ENCODE assay signal across 12 cellular contexts in the genomic region with DNA sequence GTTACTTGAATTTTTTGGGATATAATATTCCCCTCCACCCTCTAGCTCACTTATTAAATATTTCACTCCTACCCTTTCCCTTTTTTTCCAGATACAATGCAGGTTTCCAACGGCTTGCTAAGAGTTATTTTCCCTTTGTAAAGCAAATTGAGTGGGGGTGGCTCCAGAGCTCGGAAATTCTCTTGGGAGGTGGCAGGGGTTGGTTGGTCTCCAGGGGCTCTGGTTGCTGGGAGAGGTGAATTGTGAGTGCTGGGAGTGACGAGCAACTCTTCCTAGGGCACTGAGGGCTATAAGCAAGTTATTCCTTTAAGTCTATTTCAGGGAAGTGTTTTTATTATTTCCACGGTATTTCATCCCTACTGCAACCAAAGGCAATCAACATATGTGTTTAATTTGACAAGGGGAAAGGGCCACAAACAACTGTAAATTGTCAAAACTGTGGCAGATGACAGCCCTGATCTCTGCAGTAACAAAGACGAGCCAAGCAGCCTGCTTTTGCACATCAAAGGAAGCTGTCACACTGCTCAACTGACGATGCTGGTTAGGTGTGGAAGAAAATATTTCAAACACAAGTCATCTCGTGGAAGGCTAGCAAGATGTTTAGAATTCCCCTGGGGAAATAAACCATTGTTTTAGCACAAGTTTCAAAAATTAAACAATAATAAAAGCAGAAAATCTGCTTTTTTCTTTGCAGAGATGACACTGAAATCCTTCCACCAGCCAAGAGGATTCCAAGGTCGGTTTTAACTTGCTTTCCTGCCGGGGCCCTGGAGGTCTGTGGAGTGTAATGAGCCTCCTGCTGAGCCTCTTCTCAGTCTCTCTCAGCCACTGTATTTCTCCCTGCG. TPM values are rescaled to one million over a fixed set of nuclear protein-coding genes. Genes with fewer than 3 reads are reported as not detected.
DNase-seq lines count a peak whose midpoint lies in the region; ATAC-seq, FAIRE-seq and TF ChIP-seq lines count a peak whose summit lies in the region.
"Had no signal": no experiment of that assay in that cellular context is flagged by ENCODE, and none has a peak within 500 bp of the region (broad histone marks: within the 10 kb centered on the region; RNA-seq: fewer than 3 reads in every experiment).

No MANE protein-coding gene starts in this region.

- H3K18ac ChIP-seq in mesenchymal stem cell (ENCODE audit: low read depth in 1 of 2, low read length in 2 of 2) = no peak overlapping the region

- TF ChIP-seq RAD21 in K562 (CRISPR knock-in tag; conservative IDR thresholded peaks at IDR 0.05 in 1 of 2, IDR thresholded peaks at IDR 0.05 in 1 of 2) = no peak

- H2BK12ac ChIP-seq in mesenchymal stem cell (ENCODE audit: low read length in 2 of 2) = no peak overlapping the region

- no peak for TF ChIP-seq EP300 in K562 (IDR thresholded peaks at IDR 0.05; ENCODE audit: low read length)

- H3K27ac ChIP-seq in BLaER1 = no peak overlapping the region
- peak overlapping the region; percentile 1 for H3K27ac ChIP-seq in KOPT-K1 (ENCODE audit: low read depth, low read length, poor library complexity, severe bottlenecking)
- no peak overlapping the region for H3K27ac ChIP-seq in K562 (ENCODE audit: extremely low read depth, low read depth, low read length)
- peak overlapping the region; percentile 13 for H3K27ac ChIP-seq in mesenchymal stem cell (ENCODE audit: low read length, poor library complexity, severe bottlenecking)
- H3K27ac ChIP-seq: tibial nerve had no signal

- no peak overlapping the region for H3K23ac ChIP-seq in mesenchymal stem cell (ENCODE audit: low read length in 2 of 2)

- H3K4me2 ChIP-seq in BLaER1 (peak overlapping the region; percentile 35), K562 (ENCODE audit: insufficient read depth, low read length) (no peak overlapping the region), mesenchymal stem cell (ENCODE audit: low read length, poor library complexity, severe bottlenecking) (peak overlapping the region; percentile 2)

- H3K27me3 ChIP-seq in BLaER1 = no peaks in the 10 kb centered on the region
- peaks cover 0 to 6% of the 10 kb centered on the region in 2 experiments; a peak in 1 of 5 replicates for H3K27me3 ChIP-seq in K562 (ENCODE audit: control insufficient read depth in 2 of 2, insufficient read depth in 2 of 2, low read length in 2 of 2)
- H3K27me3 ChIP-seq in mesenchymal stem cell (ENCODE audit: control insufficient read depth in 1 of 2, insufficient read depth in 1 of 2, low read length in 2 of 2) = no peaks in the 10 kb centered on the region
- H3K27me3 ChIP-seq: tibial nerve had no signal

- CTCF ChIA-PET in K562 (lab: Yijun Ruan, JAX; ENCODE audit: low intra/inter-chr PET ratio) = no interaction called here

- ATAC-seq in K562 = peak; percentile 57; the same call in 2 of the 3 replicates
- ATAC-seq in GM18868 (IDR thresholded peaks at IDR 0.05; ENCODE audit: unreplicated experiment) = no peak
- no peak for ATAC-seq in HG03439 (IDR thresholded peaks at IDR 0.05; ENCODE audit: unreplicated experiment)
- ATAC-seq in HG02840 (IDR thresholded peaks at IDR 0.05; ENCODE audit: low FRiP score, unreplicated experiment) = no peak
- ATAC-seq in Right ventricle myocardium inferior = no peak

- no peaks in the 10 kb centered on the region for H3K79me2 ChIP-seq in K562 (ENCODE audit: control insufficient read depth, insufficient read depth, low read length)

- POLR2A ChIA-PET in K562 (lab: Yijun Ruan, JAX) = no interaction called here

- H2BK15ac ChIP-seq in mesenchymal stem cell (ENCODE audit: low read depth, poor library complexity, severe bottlenecking) = peak overlapping the region; percentile 67

- no peak overlapping the region for H4K91ac ChIP-seq in mesenchymal stem cell (ENCODE audit: low read length)

- TF ChIP-seq POLR2A in K562 (conservative IDR thresholded peaks at IDR 0.05) = no peak

- TF ChIP-seq CTCF in K562 (IDR thresholded peaks at IDR 0.05 in 2 of 3, conservative IDR thresholded peaks at IDR 0.05 in 1 of 3; ENCODE audit: insufficient read depth in 2 of 3, low read depth in 1 of 3, low read length in 3 of 3) = no peak

- peak overlapping the region; percentile 18; the same call in 1 of the 2 replicates for H2AFZ ChIP-seq in K562 (ENCODE audit: low read depth, low read length)
- no peak overlapping the region for H2AFZ ChIP-seq in mesenchymal stem cell (ENCODE audit: low read depth, low read length)

- no peaks in the 10 kb centered on the region for H4K20me1 ChIP-seq in BLaER1
- H4K20me1 ChIP-seq in K562 (replicated peaks; ENCODE audit: control insufficient read depth, insufficient read depth, low read length) = no peaks in the 10 kb centered on the region

- no peak overlapping the region for H3K14ac ChIP-seq in mesenchymal stem cell (ENCODE audit: low read length in 2 of 2)

- BruUV-seq in K562 (replicated peaks; lab: Mats Ljungman, UMichigan) = no TSS peak

- no peaks in the 10 kb centered on the region for H3K9me1 ChIP-seq in K562 (ENCODE audit: control insufficient read depth, insufficient read depth, low read length)

- no peak overlapping the region for H4K8ac ChIP-seq in mesenchymal stem cell (ENCODE audit: low read length)

- DNase-seq in K562 (ENCODE audit: extremely low read depth in 1 of 4, low spot score in 3 of 4) (no peak), mesenchymal stem cell (peak; percentile 22), Right ventricle myocardium inferior (ENCODE audit: missing footprints) (no peak)
- DNase-seq: effector CD8-positive, alpha-beta T cell; NCI-H1092 treated with DMSO at 0.1 percent for 48 hours; stimulated activated CD4-positive, alpha-beta T cell treated with anti-CD3 and anti-CD28 coated beads, Interleukin-1b, Interleukin-23, amount 100 ng/mL, for 48 hours had no signal

- H3K9me3 ChIP-seq in BLaER1 (no peaks in the 10 kb centered on the region), KOPT-K1 (ENCODE audit: insufficient read depth, low read length, poor library complexity, severe bottlenecking) (no peaks in the 10 kb centered on the region), K562 (replicated peaks; ENCODE audit: control insufficient read depth, insufficient read depth, low read depth, low read length) (no peaks in the 10 kb centered on the region), mesenchymal stem cell (ENCODE audit: control insufficient read depth, low read length) (no peaks in the 10 kb centered on the region)
- H3K9me3 ChIP-seq: tibial nerve had no signal

- no peak overlapping the region for H3K9ac ChIP-seq in BLaER1
- no peak overlapping the region for H3K9ac ChIP-seq in K562 (ENCODE audit: insufficient read depth in 1 of 2, low read depth in 2 of 2, low read length in 2 of 2)
- H3K9ac ChIP-seq in mesenchymal stem cell (ENCODE audit: low read length) = no peak overlapping the region

- no peaks in the 10 kb centered on the region for H3K79me1 ChIP-seq in mesenchymal stem cell (replicated peaks; ENCODE audit: low read length, poor library complexity, severe bottlenecking)

- H3K36me3 ChIP-seq in BLaER1 = no peaks in the 10 kb centered on the region
- no peaks in the 10 kb centered on the region for H3K36me3 ChIP-seq in KOPT-K1 (ENCODE audit: insufficient read depth, low read length)
- H3K36me3 ChIP-seq in K562 (ENCODE audit: control insufficient read depth, insufficient read depth, low read length) = no peaks in the 10 kb centered on the region
- H3K36me3 ChIP-seq in mesenchymal stem cell (ENCODE audit: control insufficient read depth in 1 of 2, insufficient read depth in 2 of 2, low read depth in 1 of 2, low read length in 2 of 2) = no peaks in the 10 kb centered on the region
- H3K36me3 ChIP-seq: tibial nerve had no signal

- peaks cover 21% of the 10 kb centered on the region for H3K4me1 ChIP-seq in BLaER1
- no peaks in the 10 kb centered on the region; a peak in 1 of 5 replicates for H3K4me1 ChIP-seq in K562 (replicated peaks in 1 of 2; ENCODE audit: control insufficient read depth in 2 of 2, insufficient read depth in 2 of 2, low read length in 2 of 2)
- H3K4me1 ChIP-seq in mesenchymal stem cell (ENCODE audit: control insufficient read depth, insufficient read depth, low read depth, low read length) = peaks cover 2% of the 10 kb centered on the region
- H3K4me1 ChIP-seq: tibial nerve had no signal

- intact Hi-C loops in K562 (cut with micrococcal nuclease) (no loop called here), Right ventricle myocardium inferior (cut with DNase I) (no loop called here)

- in situ Hi-C loops in K562 (cut with MboI) = no loop called here

- no peak for FAIRE-seq in K562 (lab: Jason Lieb, UNC)

- H2BK5ac ChIP-seq in mesenchymal stem cell (ENCODE audit: low read depth, low read length, poor library complexity, severe bottlenecking) = no peak overlapping the region

- no peak overlapping the region for H3K4ac ChIP-seq in mesenchymal stem cell (ENCODE audit: low read depth in 1 of 2, low read length in 2 of 2)

- H3K4me3 ChIP-seq in BLaER1 (no peak overlapping the region), K562 (no peak overlapping the region), mesenchymal stem cell (ENCODE audit: insufficient read depth in 1 of 2, low read depth in 1 of 2, low read length in 2 of 2) (no peak overlapping the region)
- H3K4me3 ChIP-seq: tibial nerve had no signal

- 9% methylated on average over 10 of the region's 10 CpGs for WGBS in K562 (ENCODE audit: insufficient coverage, low coverage, missing lambda C conversion rate)
- 8% methylated on average over 7 of the region's 10 CpGs for WGBS in mesenchymal stem cell

- H2BK120ac ChIP-seq in mesenchymal stem cell (ENCODE audit: low read depth, low read length) = no peak overlapping the region

- H2AK5ac ChIP-seq in mesenchymal stem cell (ENCODE audit: low read length, severe bottlenecking) = no peak overlapping the region

RNA-seq across cellular contexts. Expression of a gene that starts 34.8 kb away (rescaled TPM):
- 17.1 and 54.2 TPM in 2 replicates for total RNA-seq in K562 (2011; cell fraction: chromatin; rRNA removed; ENCODE audit: low replicate concordance)
- 6.3 and 9.7 TPM in 2 replicates for total RNA-seq in K562 (2011; cell fraction: nucleolus; rRNA removed)
- total RNA-seq in K562 (2011; cell fraction: nucleoplasm; rRNA removed) = 13.3 and 22.9 TPM in 2 replicates
- total RNA-seq in K562 (2014; rRNA removed) (7.4 and 9.8 TPM in 2 replicates), K562 (2014; rRNA removed; fragmentation: Illumina TruSeq; extraction: Trizol) (9.0 and 9.7 TPM in 2 replicates), K562 (2015; rRNA removed; fragmentation: Illumina TruSeq; extraction: Trizol) (8.6 and 9.1 TPM in 2 replicates), K562 (2021) (23.3 and 25.9 TPM in 2 replicates), Right ventricle myocardium inferior (21.7 TPM)
- polyA plus RNA-seq in K562 (2011; rRNA removed) (14.9 and 17.0 TPM in 2 replicates), K562 (2014; fragmentation: Illumina TruSeq; extraction: Trizol) (15.5 and 17.4 TPM in 2 replicates), K562 (2014; fragmentation: Nextera tagmentation; extraction: Ambion mirVana) (1 to 10 TPM; 2.2 to 2.5 TPM), K562 (2014; rRNA removed) (8.8 and 9.5 TPM in 2 replicates)
- polyA plus RNA-seq in K562 (2011; cell fraction: cytosol; rRNA removed) = 7.3 and 9.0 TPM in 2 replicates
- polyA plus RNA-seq in K562 (2011; cell fraction: nucleus; rRNA removed) = 12.3 and 15.5 TPM in 2 replicates
- 10.6 and 11.4 TPM in 2 replicates for polyA plus RNA-seq in K562 (2012)
- polyA minus RNA-seq in K562 (2011; rRNA and poly(A)+ RNA removed) = 33.8 and 34.9 TPM in 2 replicates
- polyA minus RNA-seq in K562 (2011; cell fraction: cytosol; rRNA and poly(A)+ RNA removed) = 13.4 and 14.1 TPM in 2 replicates
- 9.0 and 14.2 TPM in 2 replicates for polyA minus RNA-seq in K562 (2011; cell fraction: nucleus; rRNA and poly(A)+ RNA removed)
- 12.3 TPM for polyA plus RNA-seq in mesenchymal stem cell (2013, experiment 1 of 2)
- polyA plus RNA-seq in mesenchymal stem cell (2013, experiment 2 of 2) = 11.7 TPM

Comparison
In these comparisons a context has a peak if more than half of its experiments do, and no peak if none do; other contexts are left out.
1. H3K27ac ChIP-seq: peak in KOPT-K1 (single experiment) and mesenchymal stem cell (single experiment); none in BLaER1 (single experiment) and K562 (single experiment).